Comparison of ENCODE assay signal across 16 cellular contexts in the genomic region with DNA sequence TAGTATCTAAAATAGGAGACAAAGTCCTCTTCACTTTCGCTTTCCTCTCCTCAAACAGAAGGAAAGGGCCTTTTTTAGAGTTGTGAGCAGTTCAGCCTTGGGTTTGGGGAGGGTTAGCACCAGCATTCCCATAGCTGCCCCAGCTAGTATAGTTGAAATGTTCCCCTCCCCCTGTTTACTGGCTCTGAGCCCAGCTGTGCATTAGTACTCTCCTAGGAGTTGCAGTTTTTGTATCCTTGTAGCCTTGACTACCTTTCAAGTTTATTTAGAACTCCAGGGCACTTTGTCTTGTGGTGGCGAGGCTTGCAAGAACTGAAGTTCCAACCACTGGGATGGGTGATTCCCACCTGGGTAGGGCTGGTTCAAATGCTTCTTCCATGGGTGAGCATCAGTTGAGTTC.
DNase-seq lines count a peak whose midpoint lies in the region; ATAC-seq and TF ChIP-seq lines count a peak whose summit lies in the region.
"Had no signal": no experiment of that assay in that cellular context is flagged by ENCODE, and none has a peak within 500 bp of the region (broad histone marks: within the 10 kb centered on the region; RNA-seq: fewer than 3 reads in every experiment).

No MANE protein-coding gene starts in this region.

- no peak for TF ChIP-seq POLR2A in ovary (IDR thresholded peaks at IDR 0.05)

- TF ChIP-seq CTCF in OCI-LY3 (IDR thresholded peaks at IDR 0.05; ENCODE audit: low read depth, low read length) (no peak), ovary (IDR thresholded peaks at IDR 0.05) (no peak)

- no peaks in the 10 kb centered on the region for H3K79me1 ChIP-seq in mesenchymal stem cell (replicated peaks; ENCODE audit: low read length, poor library complexity, severe bottlenecking)

- H3K36me3 ChIP-seq in OCI-LY3 (replicated peaks; ENCODE audit: low read depth, low read length) (no peaks in the 10 kb centered on the region), mesenchymal stem cell (ENCODE audit: control insufficient read depth in 1 of 2, insufficient read depth in 2 of 2, low read depth in 1 of 2, low read length in 2 of 2) (no peaks in the 10 kb centered on the region), ovary (no peaks in the 10 kb centered on the region)
- H3K36me3 ChIP-seq: ascending aorta had no signal

- no peaks in the 10 kb centered on the region for H3K9me3 ChIP-seq in OCI-LY3 (ENCODE audit: insufficient read depth, low read length)
- H3K9me3 ChIP-seq in mesenchymal stem cell (ENCODE audit: control insufficient read depth, low read length), result no peaks in the 10 kb centered on the region
- no peaks in the 10 kb centered on the region for H3K9me3 ChIP-seq in ovary

- H2AFZ ChIP-seq in OCI-LY3 (ENCODE audit: low read depth, low read length) (peak overlapping the region; percentile 76; the same call in 1 of the 2 replicates), mesenchymal stem cell (ENCODE audit: low read depth, low read length) (no peak overlapping the region)

- H3K27me3 ChIP-seq in OCI-LY3 (ENCODE audit: low read depth, low read length) (no peaks in the 10 kb centered on the region), mesenchymal stem cell (ENCODE audit: control insufficient read depth in 1 of 2, insufficient read depth in 1 of 2, low read length in 2 of 2) (no peaks in the 10 kb centered on the region), ovary (no peaks in the 10 kb centered on the region)
- H3K27me3 ChIP-seq: ascending aorta had no signal

- no peak overlapping the region for H2BK15ac ChIP-seq in mesenchymal stem cell (ENCODE audit: low read depth, poor library complexity, severe bottlenecking)

- DNase-seq in DMS 273 (lab: John Stamatoyannopoulos, UW; ENCODE audit: unreplicated experiment) (peak; percentile 17), DMS 273 treated with DMSO at 0.1 percent for 48 hours (lab: John Stamatoyannopoulos, UW) (no peak), M059J (ENCODE audit: low read depth) (peak; percentile 37), mesenchymal stem cell (peak; percentile 55), ovary (no peak)
- DNase-seq in stimulated activated naive CD8-positive, alpha-beta T cell treated with anti-CD3 and anti-CD28 coated beads, Interleukin-15, Interleukin-2, amounts not matched to agents 100 U/mL and 50 U/mL, for 24 hours, result no peak
- DNase-seq: activated CD4-positive, alpha-beta T cell treated with anti-CD3 and anti-CD28 coated beads, Interleukin-2, amount 50 U/mL, for 1 hour; activated naive CD4-positive, alpha-beta T cell treated with Interleukin-2 at 50 U/mL for 16 hours; activated T-cell treated with anti-CD3 and anti-CD28 coated beads for 4 hours; left cardiac atrium had no signal

- ATAC-seq in stimulated activated naive CD8-positive, alpha-beta T cell treated with anti-CD3 and anti-CD28 coated beads, Interleukin-15, Interleukin-2, amounts not matched to agents 100 U/mL and 50 U/mL, for 24 hours, result no peak
- no peak for ATAC-seq in GM18498 (IDR thresholded peaks at IDR 0.05; ENCODE audit: unreplicated experiment)
- ATAC-seq: HepG2, left cardiac atrium had no signal

- no peak overlapping the region for H2AK5ac ChIP-seq in mesenchymal stem cell (ENCODE audit: low read length, severe bottlenecking)

- no peaks in the 10 kb centered on the region for H4K20me1 ChIP-seq in OCI-LY3 (ENCODE audit: insufficient read depth, low read length)

- H2BK120ac ChIP-seq in mesenchymal stem cell (ENCODE audit: low read depth, low read length), result no peak overlapping the region

- H3K9ac ChIP-seq in OCI-LY3 (ENCODE audit: low read length), result no peak overlapping the region
- no peak overlapping the region for H3K9ac ChIP-seq in mesenchymal stem cell (ENCODE audit: low read length)

- H2BK5ac ChIP-seq in mesenchymal stem cell (ENCODE audit: low read depth, low read length, poor library complexity, severe bottlenecking), result no peak overlapping the region

- no peak for TF ChIP-seq EP300 in ovary (IDR thresholded peaks at IDR 0.05)

- no peaks in the 10 kb centered on the region for H3K79me2 ChIP-seq in OCI-LY3 (ENCODE audit: low read length)

- no peak overlapping the region for H4K91ac ChIP-seq in mesenchymal stem cell (ENCODE audit: low read length)

- H3K4me3 ChIP-seq in OCI-LY3 (ENCODE audit: low read length) (no peak overlapping the region), mesenchymal stem cell (ENCODE audit: insufficient read depth in 1 of 2, low read depth in 1 of 2, low read length in 2 of 2) (no peak overlapping the region), ovary (no peak overlapping the region)
- H3K4me3 ChIP-seq: ascending aorta, coronary artery had no signal

- peaks cover 12% of the 10 kb centered on the region for H3K4me1 ChIP-seq in OCI-LY3 (ENCODE audit: low read length)
- no peaks in the 10 kb centered on the region for H3K4me1 ChIP-seq in mesenchymal stem cell (ENCODE audit: control insufficient read depth, insufficient read depth, low read depth, low read length)
- no peaks in the 10 kb centered on the region for H3K4me1 ChIP-seq in ovary (ENCODE audit: insufficient read depth)
- H3K4me1 ChIP-seq: ascending aorta had no signal

- H3K27ac ChIP-seq in OCI-LY3 (ENCODE audit: low read length) (no peak overlapping the region), mesenchymal stem cell (ENCODE audit: low read length, poor library complexity, severe bottlenecking) (no peak overlapping the region), ovary (no peak overlapping the region)
- H3K27ac ChIP-seq: 22Rv1, ascending aorta, coronary artery had no signal

- H4K8ac ChIP-seq in mesenchymal stem cell (ENCODE audit: low read length), result no peak overlapping the region

- intact Hi-C loops in ovary (cut with DNase I), result no loop called here

- no peak overlapping the region for H3K4me2 ChIP-seq in OCI-LY3 (ENCODE audit: low read length)
- H3K4me2 ChIP-seq in mesenchymal stem cell (ENCODE audit: low read length, poor library complexity, severe bottlenecking), result no peak overlapping the region

- WGBS in mesenchymal stem cell, result 90% methylated on average over 1 of the region's 2 CpGs
- 85 to 97% (median 92%) methylated on average over 2 of the region's 2 CpGs for WGBS in ovary, 3 donors

- H2BK12ac ChIP-seq in mesenchymal stem cell (ENCODE audit: low read length in 2 of 2), result no peak overlapping the region

- no peak overlapping the region for H3K14ac ChIP-seq in mesenchymal stem cell (ENCODE audit: low read length in 2 of 2)

- H3K23ac ChIP-seq in mesenchymal stem cell (ENCODE audit: low read length in 2 of 2), result no peak overlapping the region

- H3K18ac ChIP-seq in mesenchymal stem cell (ENCODE audit: low read depth in 1 of 2, low read length in 2 of 2), result no peak overlapping the region

- H3K4ac ChIP-seq in mesenchymal stem cell (ENCODE audit: low read depth in 1 of 2, low read length in 2 of 2), result no peak overlapping the region

Comparison
In these comparisons a context has a peak if more than half of its experiments do, and no peak if none do; other contexts are left out.
1. DNase-seq: peak in DMS 273 (single experiment), M059J (single experiment) and mesenchymal stem cell (single experiment); none in DMS 273 treated with DMSO at 0.1 percent for 48 hours (single experiment), stimulated activated naive CD8-positive, alpha-beta T cell treated with anti-CD3 and anti-CD28 coated beads, Interleukin-15, Interleukin-2, amounts not matched to agents 100 U/mL and 50 U/mL, for 24 hours (single experiment) and ovary (0 of 5).